In the genomic region with DNA sequence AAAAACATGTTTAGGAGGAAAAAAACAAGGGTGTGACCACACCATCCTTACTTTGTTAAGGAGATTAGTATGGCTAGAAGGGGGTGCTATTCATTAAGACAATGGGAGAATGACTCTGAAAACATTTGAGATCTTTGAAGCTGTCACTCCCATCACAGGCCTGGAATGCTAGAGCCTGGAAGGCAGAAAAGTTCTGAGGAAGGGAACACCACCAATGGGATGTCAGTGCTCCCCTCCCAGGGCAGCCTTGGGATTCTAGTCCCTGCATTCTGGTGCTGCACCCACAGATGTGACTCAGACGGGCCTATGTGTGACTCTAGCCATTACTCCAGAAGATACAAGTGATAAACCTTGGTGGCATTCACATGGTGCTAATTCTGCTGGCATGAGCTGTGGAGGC, we compare ENCODE assay signal across 23 cellular contexts.
"Had no signal": no experiment of that assay in that cellular context is flagged by ENCODE, and none has a peak within 500 bp of the region (broad histone marks: within the 10 kb centered on the region; RNA-seq: fewer than 3 reads in every experiment).

No MANE protein-coding gene starts in this region.

- DNase-seq: activated CD4-positive, alpha-beta memory T cell treated with anti-CD3 and anti-CD28 coated beads for 36 hours; activated CD4-positive, alpha-beta T cell treated with anti-CD3 and anti-CD28 coated beads for 48 hours; activated naive CD4-positive, alpha-beta T cell treated with anti-CD3 and anti-CD28 coated beads for 36 hours; activated naive CD8-positive, alpha-beta T cell treated with anti-CD3 and anti-CD28 coated beads, Interleukin-2, amount 10 ng/mL, durations not matched to agents 7 days and 5 days; activated T-cell treated with anti-CD3 and anti-CD28 coated beads, Interleukin-2, amount 50 U/mL, for 48 hours; amniotic stem cell; colonic mucosa; dorsolateral prefrontal cortex; erythroblast; foreskin fibroblast; hypothalamus; immature natural killer cell; kidney glomerular epithelial cell; left lung; naive thymus-derived CD4-positive, alpha-beta T cell; spleen; stimulated activated CD4-positive, alpha-beta T cell treated with anti-CD3 and anti-CD28 coated beads, Interleukin-4, amount 100 ng/mL, for 1 hour; stimulated activated naive CD4-positive, alpha-beta T cell; T1000; testis had no signal

- H3K9me3 ChIP-seq: colonic mucosa, left lung, prostate gland, spleen, testis, vagina had no signal

- H3K27me3 ChIP-seq: colonic mucosa, dorsolateral prefrontal cortex, left lung, spleen, testis, vagina had no signal

- H3K4me1 ChIP-seq: colonic mucosa, left lung, prostate gland, spleen, testis, vagina had no signal

- H3K4me3 ChIP-seq: colonic mucosa, dorsolateral prefrontal cortex, left lung, lung, prostate gland, spleen, testis, vagina had no signal

- H3K27ac ChIP-seq: colonic mucosa, dorsolateral prefrontal cortex, left lung, prostate gland, spleen, testis, vagina had no signal

- H3K36me3 ChIP-seq: colonic mucosa, left lung, prostate gland, spleen, vagina had no signal
